In genomic region chr6:31557443-31558317, GRCh38 we compare ENCODE assay signal across 2 cellular contexts.
TF ChIP-seq lines count a peak whose summit lies in the region.

No MANE protein-coding gene starts in this region.

TF ChIP-seq in liver, 16 proteins besides CTCF, POLR2A, EP300 and RAD21:
- TF ChIP-seq ZBTB33 (IDR thresholded peaks at IDR 0.05) (no peak), HNF4G (IDR thresholded peaks at IDR 0.05) (no peak), NR2F2 (IDR thresholded peaks at IDR 0.05) (no peak), SP1 (IDR thresholded peaks at IDR 0.05) (no peak), ATF3 (IDR thresholded peaks at IDR 0.05) (no peak), TAF1 (conservative IDR thresholded peaks at IDR 0.05) (no peak), YY1 (IDR thresholded peaks at IDR 0.05) (no peak), FOXA2 (IDR thresholded peaks at IDR 0.05) (no peak), REST (IDR thresholded peaks at IDR 0.05) (no peak), JUND (IDR thresholded peaks at IDR 0.05) (no peak), RXRA (IDR thresholded peaks at IDR 0.05) (no peak), MAX (IDR thresholded peaks at IDR 0.05) (no peak), HNF4A (conservative IDR thresholded peaks at IDR 0.05) (no peak), EGR1 (IDR thresholded peaks at IDR 0.05; ENCODE audit: low read depth in 2 of 2) (no peak), GABPA (IDR thresholded peaks at IDR 0.05 in 1 of 2, conservative IDR thresholded peaks at IDR 0.05 in 1 of 2) (no peak), FOXA1 (IDR thresholded peaks at IDR 0.05) (no peak)

TF ChIP-seq in HepG2, 621 proteins besides CTCF, POLR2A, EP300 and RAD21:
- TF ChIP-seq KLF12 (CRISPR knock-in tag; IDR thresholded peaks at IDR 0.05; ENCODE audit: borderline replicate concordance) = no peak
- no peak for TF ChIP-seq PPARG (CRISPR knock-in tag; conservative IDR thresholded peaks at IDR 0.05)
- TF ChIP-seq SMAD9 (CRISPR knock-in tag; IDR thresholded peaks at IDR 0.05) = no peak
